Comparison of ENCODE assay signal across 8 cellular contexts in the genomic region with DNA sequence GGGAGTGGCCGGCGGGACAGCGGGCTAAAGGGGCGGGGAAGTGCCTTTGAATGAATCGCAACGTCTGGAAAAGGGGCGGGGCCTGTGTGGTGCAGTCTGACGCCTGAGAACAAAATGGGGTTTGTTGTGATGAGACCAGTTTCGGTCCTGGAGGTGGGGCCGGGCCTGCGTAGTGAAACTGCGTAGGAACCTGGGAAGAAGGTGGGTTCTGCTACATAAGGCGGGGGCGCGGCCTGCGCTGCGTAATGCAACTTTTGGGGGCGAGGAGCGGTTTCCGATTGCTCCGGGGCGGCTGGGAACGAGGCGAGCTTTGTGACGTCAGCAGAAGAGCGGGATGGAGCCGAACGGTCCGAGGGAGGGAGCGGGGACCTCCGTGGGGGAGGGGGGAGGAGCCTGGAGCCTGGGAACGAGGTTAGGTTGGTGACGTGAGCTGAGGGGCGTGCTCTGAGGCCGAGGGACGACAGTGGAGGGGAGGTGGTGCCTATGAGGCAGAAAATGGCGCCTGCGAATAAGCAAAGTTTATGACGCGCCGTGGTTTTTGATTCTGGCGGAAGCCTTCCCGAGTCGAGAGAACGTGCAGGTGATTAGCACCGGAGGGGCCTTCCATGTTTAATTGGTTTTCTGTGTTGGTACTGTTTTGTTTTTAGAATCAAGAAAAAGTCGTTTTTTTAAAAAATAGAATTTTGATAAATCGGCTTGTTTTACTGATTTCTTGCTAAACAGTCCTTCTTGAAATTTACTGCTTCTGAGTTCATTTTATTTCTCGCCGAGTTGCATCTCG. TPM values are rescaled to one million over a fixed set of nuclear protein-coding genes. Genes with fewer than 3 reads are reported as not detected.
DNase-seq lines count a peak whose midpoint lies in the region; ATAC-seq and TF ChIP-seq lines count a peak whose summit lies in the region.

No MANE protein-coding gene starts in this region.

- no peaks in the 10 kb centered on the region for H3K27me3 ChIP-seq in CD4-positive, alpha-beta memory T cell (ENCODE audit: insufficient read depth, low read length)
- H3K27me3 ChIP-seq in lower lobe of right lung (ENCODE audit: low read depth) = no peaks in the 10 kb centered on the region

- peak; percentile 86 for ATAC-seq in GM19455 (IDR thresholded peaks at IDR 0.05; ENCODE audit: unreplicated experiment)
- peak; percentile 94 to 98 for ATAC-seq in lower lobe of right lung

- H3K4me3 Mint-ChIP-seq in CD4-positive, alpha-beta memory T cell = peak overlapping the region; percentile 86 to 96 (median 91)
- H3K4me3 Mint-ChIP-seq in activated CD4-positive, alpha-beta memory T cell treated with anti-CD3 and anti-CD28 coated beads, Interleukin-2, amount 10 ng/mL, durations not matched to agents 7 days and 5 days = peak overlapping the region; percentile 84

- peaks cover 0 to 2% (median 0%) of the 10 kb centered on the region in 8 donors for H3K9me3 Mint-ChIP-seq in CD4-positive, alpha-beta memory T cell
- no peaks in the 10 kb centered on the region for H3K9me3 Mint-ChIP-seq in activated CD4-positive, alpha-beta memory T cell treated with anti-CD3 and anti-CD28 coated beads, Interleukin-2, amount 10 ng/mL, durations not matched to agents 7 days and 5 days

- no peak for TF ChIP-seq CTCF in lower lobe of right lung (IDR thresholded peaks at IDR 0.05)

- peak overlapping the region in 1 of 2 donors; percentile 60 for H3K4me3 ChIP-seq in CD4-positive, alpha-beta memory T cell (ENCODE audit: low read length in 2 of 2)
- H3K4me3 ChIP-seq in lower lobe of right lung = peak overlapping the region; percentile 60

- H3K4me1 Mint-ChIP-seq in CD4-positive, alpha-beta memory T cell = peaks cover 11 to 34% (median 25%) of the 10 kb centered on the region in 4 donors
- peaks cover 12% of the 10 kb centered on the region for H3K4me1 Mint-ChIP-seq in activated CD4-positive, alpha-beta memory T cell treated with anti-CD3 and anti-CD28 coated beads, Interleukin-2, amount 10 ng/mL, durations not matched to agents 7 days and 5 days

- H3K27ac Mint-ChIP-seq in CD4-positive, alpha-beta memory T cell = peak overlapping the region; percentile 93 to 100 (median 98)
- peak overlapping the region; percentile 98 for H3K27ac Mint-ChIP-seq in activated CD4-positive, alpha-beta memory T cell treated with anti-CD3 and anti-CD28 coated beads, Interleukin-2, amount 10 ng/mL, durations not matched to agents 7 days and 5 days

- peaks cover 8 to 14% of the 10 kb centered on the region in 2 donors for H3K36me3 Mint-ChIP-seq in CD4-positive, alpha-beta memory T cell
- H3K36me3 Mint-ChIP-seq in activated CD4-positive, alpha-beta memory T cell treated with anti-CD3 and anti-CD28 coated beads, Interleukin-2, amount 10 ng/mL, durations not matched to agents 7 days and 5 days (ENCODE audit: low read depth) = peaks cover 12% of the 10 kb centered on the region

- no peaks in the 10 kb centered on the region for H3K36me3 ChIP-seq in CD4-positive, alpha-beta memory T cell (ENCODE audit: insufficient read depth, low read length)
- H3K36me3 ChIP-seq in lower lobe of right lung = peaks cover 4% of the 10 kb centered on the region

- peak overlapping the region; percentile 97 for H3K27ac ChIP-seq in CD4-positive, alpha-beta memory T cell (ENCODE audit: low read depth, low read length)
- H3K27ac ChIP-seq in lower lobe of right lung = peak overlapping the region; percentile 96

- H3K4me1 ChIP-seq in CD4-positive, alpha-beta memory T cell (ENCODE audit: insufficient read depth, low read length) = peaks cover 31% of the 10 kb centered on the region
- H3K4me1 ChIP-seq in lower lobe of right lung = peaks cover 16% of the 10 kb centered on the region

- DNase-seq in CD4-positive, alpha-beta memory T cell = peak; percentile 95 to 98 (median 96)
- DNase-seq in HK-2 (ENCODE audit: unreplicated experiment) (peak; percentile 96), NCI-H82 treated with DMSO at 0.1 percent for 48 hours (lab: John Stamatoyannopoulos, UW; ENCODE audit: unreplicated experiment) (peak; percentile 92), ecto neural progenitor cell (ENCODE audit: low spot score) (peak; percentile 99), lower lobe of right lung (peak; percentile 96)
- DNase-seq in activated CD4-positive, alpha-beta memory T cell treated with anti-CD3 and anti-CD28 coated beads, Interleukin-2, amount 10 ng/mL, durations not matched to agents 7 days and 5 days = peak; percentile 93
- DNase-seq in stimulated activated CD4-positive, alpha-beta T cell treated with anti-CD3 and anti-CD28 coated beads, TNF-alpha, amount 100 ng/mL, for 1 hour (ENCODE audit: low read depth in 3 of 3, low spot score in 1 of 3) = peak; percentile 77 to 90 (median 83)

- POLR2A ChIA-PET in CD4-positive, alpha-beta memory T cell (lab: Charles Lee; ENCODE audit: partially characterized antibody) = interaction anchor here (1.0 to 3.8 kb wide), 12 partner anchors 14 to 396 kb away, joined by 3 to 85 read pairs (median 6); partner anchors contain the start of genes CDK16, NDUFB11, RBM10 and RP2
- POLR2A ChIA-PET in activated CD4-positive, alpha-beta memory T cell treated with anti-CD3 and anti-CD28 coated beads, Interleukin-2, amount 10 ng/mL, durations not matched to agents 7 days and 5 days (lab: Charles Lee) = interaction anchor here (0.6 to 3.5 kb wide), 10 partner anchors 9 to 397 kb away, joined by 3 to 53 read pairs (median 4); partner anchors contain the start of genes ARAF, CDK16, NDUFB11 and RBM10

- H3K9me3 ChIP-seq in CD4-positive, alpha-beta memory T cell (ENCODE audit: control insufficient read depth in 1 of 2, low read length in 2 of 2) = no peaks in the 10 kb centered on the region
- no peaks in the 10 kb centered on the region for H3K9me3 ChIP-seq in lower lobe of right lung

- intact Hi-C loops in CD4-positive, alpha-beta memory T cell (cut with micrococcal nuclease) = loop anchor here (1.0 to 5.0 kb wide), 6 partner anchors 15 to 424 kb away; partner anchors contain the start of genes CDK16, RBM10, UBA1 and UXT
- intact Hi-C loops in lower lobe of right lung (cut with DNase I) = no loop called here

- no peaks in the 10 kb centered on the region for H3K27me3 Mint-ChIP-seq in CD4-positive, alpha-beta memory T cell
- H3K27me3 Mint-ChIP-seq in activated CD4-positive, alpha-beta memory T cell treated with anti-CD3 and anti-CD28 coated beads, Interleukin-2, amount 10 ng/mL, durations not matched to agents 7 days and 5 days = no peaks in the 10 kb centered on the region

- CTCF ChIA-PET in CD4-positive, alpha-beta memory T cell (lab: Charles Lee; ENCODE audit: partially characterized antibody) = interaction anchor here (1.9 kb wide), 1 partner anchor 151 kb away, joined by 8 read pairs; no protein-coding TSS in a partner anchor
- CTCF ChIA-PET in activated CD4-positive, alpha-beta memory T cell treated with anti-CD3 and anti-CD28 coated beads, Interleukin-2, amount 10 ng/mL, durations not matched to agents 7 days and 5 days (lab: Charles Lee) = interaction anchor here (0.8 to 1.8 kb wide), 2 partner anchors 16 to 89 kb away, joined by 3 to 4 read pairs; partner anchors contain the start of genes NDUFB11 and RBM10

RNA-seq across cellular contexts. Expression of gene USP11, which starts 0.7 kb away (rescaled TPM):
- 10 to 100 TPM; 78.4 to 81.4 TPM for total RNA-seq in CD4-positive, alpha-beta memory T cell
- 10 to 100 TPM; 36.6 to 45.3 TPM for polyA plus RNA-seq in CD4-positive, alpha-beta memory T cell
- 10 to 100 TPM; 27.6 to 29.4 TPM for total RNA-seq in activated CD4-positive, alpha-beta memory T cell treated with anti-CD3 and anti-CD28 coated beads, Interleukin-2, amount 10 ng/mL, durations not matched to agents 7 days and 5 days
- total RNA-seq in lower lobe of right lung = 52.9 TPM

RNA-seq across cellular contexts. Expression of gene CDK16, which starts 15.0 kb away (rescaled TPM):
- 10 to 100 TPM; 52.9 to 57.4 TPM for total RNA-seq in CD4-positive, alpha-beta memory T cell
- polyA plus RNA-seq in CD4-positive, alpha-beta memory T cell = 10 to 100 TPM in 1 of 2 donors, 1 to 10 TPM in 1; 1.6 to 24.5 TPM
- total RNA-seq in activated CD4-positive, alpha-beta memory T cell treated with anti-CD3 and anti-CD28 coated beads, Interleukin-2, amount 10 ng/mL, durations not matched to agents 7 days and 5 days = 10 to 100 TPM; 59.6 to 60.0 TPM
- total RNA-seq in lower lobe of right lung = 59.2 TPM

RNA-seq across cellular contexts. Expression of gene UBA1, which starts 39.9 kb away (rescaled TPM):
- 100 to 1,000 TPM; 129 to 136 TPM for total RNA-seq in CD4-positive, alpha-beta memory T cell
- polyA plus RNA-seq in CD4-positive, alpha-beta memory T cell = 100 to 1,000 TPM; 149 to 167 TPM
- total RNA-seq in activated CD4-positive, alpha-beta memory T cell treated with anti-CD3 and anti-CD28 coated beads, Interleukin-2, amount 10 ng/mL, durations not matched to agents 7 days and 5 days = 100 to 1,000 TPM; 180 to 187 TPM
- total RNA-seq in lower lobe of right lung = 152 TPM
